ENCODE assay signal across 8 cellular contexts in the genomic region with DNA sequence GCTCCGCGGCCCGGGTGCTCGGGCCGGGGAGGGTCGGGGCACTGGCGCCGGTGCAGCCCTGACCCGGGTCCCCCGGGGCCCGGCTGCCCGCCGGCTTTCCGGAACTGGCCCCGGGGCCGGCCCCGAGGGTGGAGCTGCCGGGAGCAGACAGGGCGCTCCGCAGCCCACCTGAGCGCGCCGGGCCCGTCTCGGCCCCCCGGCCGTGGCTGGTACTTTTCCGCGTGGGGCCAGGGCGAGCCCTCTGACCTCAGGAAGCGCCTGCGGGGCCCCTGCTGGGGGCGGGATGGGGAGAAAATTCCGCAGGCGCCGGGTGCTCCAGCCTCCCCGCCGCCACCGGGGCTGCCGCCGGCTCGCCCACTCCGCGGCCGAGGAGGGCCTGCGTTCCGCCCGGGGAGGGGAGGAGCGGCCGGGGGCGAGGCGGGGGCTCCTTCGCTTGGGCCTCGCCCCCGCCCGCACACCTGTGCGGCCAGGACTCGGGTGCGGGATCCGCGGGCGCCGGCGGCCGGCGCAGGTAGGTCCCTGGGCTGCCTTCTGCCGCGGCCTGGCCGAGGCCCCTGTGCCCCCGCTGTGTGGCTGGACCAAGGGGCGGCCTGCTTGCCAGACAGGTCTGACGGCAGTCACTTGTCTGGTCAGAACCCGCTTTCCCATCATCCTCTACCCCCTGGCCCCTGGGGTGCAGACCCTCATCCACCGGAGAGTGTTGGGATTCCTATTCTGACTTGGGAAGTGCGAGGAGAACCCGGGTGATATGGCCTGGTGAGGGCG. TPM values are rescaled to one million over a fixed set of nuclear protein-coding genes. Genes with fewer than 3 reads are reported as not detected.
DNase-seq lines count a peak whose midpoint lies in the region; ATAC-seq, FAIRE-seq and TF ChIP-seq lines count a peak whose summit lies in the region.

No MANE protein-coding gene starts in this region.

- H3K27me3 Mint-ChIP-seq in T-helper 1 cell treated with Interleukin-12 subunit alpha and Interleukin-12 subunit beta and Interleukin-4 antibody, amounts not matched to agents 30 μg/mL and 1 μg/mL, for 36 hours (ENCODE audit: low read depth) = no peaks in the 10 kb centered on the region

- no peaks in the 10 kb centered on the region for H3K9me3 Mint-ChIP-seq in T-helper 1 cell treated with Interleukin-12 subunit alpha and Interleukin-12 subunit beta and Interleukin-4 antibody, amounts not matched to agents 30 μg/mL and 1 μg/mL, for 36 hours

- DNase-seq in AG20443 (ENCODE audit: low spot score) (peak; percentile 51), GM19239 (ENCODE audit: insufficient read length, low spot score) (peak; percentile 50), NCI-H1092 treated with DMSO at 0.1 percent for 48 hours (lab: John Stamatoyannopoulos, UW) (no peak), HTR-8/SVneo (ENCODE audit: insufficient read length, low spot score) (no peak)

- ATAC-seq in HG03442 (IDR thresholded peaks at IDR 0.05; ENCODE audit: unreplicated experiment) = no peak

- peak overlapping the region; percentile 64 for H3K9ac ChIP-seq in neural cell (ENCODE audit: low read length)

- no peak overlapping the region for H2AFZ ChIP-seq in neural cell (ENCODE audit: low read depth, low read length)

- H3K4me2 ChIP-seq in neural cell (ENCODE audit: low read length) = peak overlapping the region; percentile 78

- peak; percentile 35 for FAIRE-seq in GM19239 (lab: Jason Lieb, UNC)
- FAIRE-seq in HTR-8/SVneo (lab: Jason Lieb, UNC) = no peak

- peaks cover 67% of the 10 kb centered on the region for H3K36me3 Mint-ChIP-seq in T-helper 1 cell treated with Interleukin-12 subunit alpha and Interleukin-12 subunit beta and Interleukin-4 antibody, amounts not matched to agents 30 μg/mL and 1 μg/mL, for 36 hours (ENCODE audit: low read depth)

- H3K27ac Mint-ChIP-seq in T-helper 1 cell treated with Interleukin-12 subunit alpha and Interleukin-12 subunit beta and Interleukin-4 antibody, amounts not matched to agents 30 μg/mL and 1 μg/mL, for 36 hours = peak overlapping the region; percentile 90

- TF ChIP-seq RAD21 in neural cell (conservative IDR thresholded peaks at IDR 0.05) = no peak

- H3K36me3 ChIP-seq in esophagus (ENCODE audit: control insufficient read depth in 2 of 2, insufficient read depth in 2 of 2, low read length in 1 of 2) (peaks cover 0 to 12% of the 10 kb centered on the region in 2 donors), neural cell (ENCODE audit: insufficient read depth, low read length) (no peaks in the 10 kb centered on the region)

- 1% methylated on average over 24 to 77 of the region's 77 CpGs for whole genome bisulfite sequencing in esophagus, 2 donors

- H3K4me3 Mint-ChIP-seq in T-helper 1 cell treated with Interleukin-12 subunit alpha and Interleukin-12 subunit beta and Interleukin-4 antibody, amounts not matched to agents 30 μg/mL and 1 μg/mL, for 36 hours = peak overlapping the region; percentile 91

- H3K79me2 ChIP-seq in neural cell (replicated peaks; ENCODE audit: insufficient read depth, low read length) = peaks cover 9% of the 10 kb centered on the region

- H3K27me3 ChIP-seq in esophagus (ENCODE audit: control insufficient read depth in 1 of 2, insufficient read depth in 2 of 2, low read length in 2 of 2) = no peaks in the 10 kb centered on the region
- H3K27me3 ChIP-seq in neural cell (ENCODE audit: insufficient read depth, low read depth, low read length) = no peaks in the 10 kb centered on the region

- H3K4me1 ChIP-seq in esophagus (ENCODE audit: control insufficient read depth in 2 of 2, insufficient read depth in 2 of 2, low read length in 1 of 2) = peaks cover 11 to 23% of the 10 kb centered on the region in 2 donors

- H4K20me1 ChIP-seq in neural cell (ENCODE audit: insufficient read depth) = no peaks in the 10 kb centered on the region

- peaks cover 57% of the 10 kb centered on the region for H3K4me1 Mint-ChIP-seq in T-helper 1 cell treated with Interleukin-12 subunit alpha and Interleukin-12 subunit beta and Interleukin-4 antibody, amounts not matched to agents 30 μg/mL and 1 μg/mL, for 36 hours (ENCODE audit: low read depth)

- H3K27ac ChIP-seq in esophagus (ENCODE audit: low read depth in 2 of 2, low read length in 1 of 2) (peak overlapping the region; percentile 87 to 89), neural cell (ENCODE audit: low read length) (no peak overlapping the region)

- no peak for TF ChIP-seq EP300 in neural cell (conservative IDR thresholded peaks at IDR 0.05; ENCODE audit: poor library complexity, severe bottlenecking)

- peak overlapping the region; percentile 74 to 81 for H3K4me3 ChIP-seq in esophagus (ENCODE audit: low read depth in 1 of 2, low read length in 2 of 2)
- H3K4me3 ChIP-seq in neural cell (ENCODE audit: low read length) = peak overlapping the region; percentile 70

- H3F3A ChIP-seq in neural cell (ENCODE audit: insufficient read depth, low read length, poor library complexity, severe bottlenecking) = no peaks in the 10 kb centered on the region

- no peak for TF ChIP-seq CTCF in neural cell (IDR thresholded peaks at IDR 0.05; ENCODE audit: poor library complexity, severe bottlenecking)

- no peaks in the 10 kb centered on the region for H3K9me2 ChIP-seq in neural cell (ENCODE audit: insufficient read depth, low read length)

- H3K9me3 ChIP-seq in esophagus (ENCODE audit: control insufficient read depth in 2 of 2, insufficient read depth in 1 of 2, low read depth in 1 of 2, low read length in 1 of 2) (no peaks in the 10 kb centered on the region), neural cell (ENCODE audit: low read length) (no peaks in the 10 kb centered on the region)

TF ChIP-seq in neural cell, 6 proteins besides CTCF, POLR2A, EP300 and RAD21:
- TF ChIP-seq MXI1 (conservative IDR thresholded peaks at IDR 0.05; ENCODE audit: poor library complexity, severe bottlenecking) = no peak
- TF ChIP-seq POLR2AphosphoS5 (IDR thresholded peaks at IDR 0.05) = no peak
- TF ChIP-seq, protein P1, sequence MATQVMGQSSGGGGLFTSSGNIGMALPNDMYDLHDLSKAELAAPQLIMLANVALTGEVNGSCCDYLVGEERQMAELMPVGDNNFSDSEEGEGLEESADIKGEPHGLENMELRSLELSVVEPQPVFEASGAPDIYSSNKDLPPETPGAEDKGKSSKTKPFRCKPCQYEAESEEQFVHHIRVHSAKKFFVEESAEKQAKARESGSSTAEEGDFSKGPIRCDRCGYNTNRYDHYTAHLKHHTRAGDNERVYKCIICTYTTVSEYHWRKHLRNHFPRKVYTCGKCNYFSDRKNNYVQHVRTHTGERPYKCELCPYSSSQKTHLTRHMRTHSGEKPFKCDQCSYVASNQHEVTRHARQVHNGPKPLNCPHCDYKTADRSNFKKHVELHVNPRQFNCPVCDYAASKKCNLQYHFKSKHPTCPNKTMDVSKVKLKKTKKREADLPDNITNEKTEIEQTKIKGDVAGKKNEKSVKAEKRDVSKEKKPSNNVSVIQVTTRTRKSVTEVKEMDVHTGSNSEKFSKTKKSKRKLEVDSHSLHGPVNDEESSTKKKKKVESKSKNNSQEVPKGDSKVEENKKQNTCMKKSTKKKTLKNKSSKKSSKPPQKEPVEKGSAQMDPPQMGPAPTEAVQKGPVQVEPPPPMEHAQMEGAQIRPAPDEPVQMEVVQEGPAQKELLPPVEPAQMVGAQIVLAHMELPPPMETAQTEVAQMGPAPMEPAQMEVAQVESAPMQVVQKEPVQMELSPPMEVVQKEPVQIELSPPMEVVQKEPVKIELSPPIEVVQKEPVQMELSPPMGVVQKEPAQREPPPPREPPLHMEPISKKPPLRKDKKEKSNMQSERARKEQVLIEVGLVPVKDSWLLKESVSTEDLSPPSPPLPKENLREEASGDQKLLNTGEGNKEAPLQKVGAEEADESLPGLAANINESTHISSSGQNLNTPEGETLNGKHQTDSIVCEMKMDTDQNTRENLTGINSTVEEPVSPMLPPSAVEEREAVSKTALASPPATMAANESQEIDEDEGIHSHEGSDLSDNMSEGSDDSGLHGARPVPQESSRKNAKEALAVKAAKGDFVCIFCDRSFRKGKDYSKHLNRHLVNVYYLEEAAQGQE (IDR thresholded peaks at IDR 0.05; ENCODE audit: borderline replicate concordance) = no peak
- no peak for TF ChIP-seq TAF1 (IDR thresholded peaks at IDR 0.05; ENCODE audit: low read depth)
- TF ChIP-seq EZH2 (IDR thresholded peaks at IDR 0.05; ENCODE audit: borderline replicate concordance, insufficient read depth, low read length, poor library complexity, severe bottlenecking) = no peak
- TF ChIP-seq SMC3 (conservative IDR thresholded peaks at IDR 0.05; ENCODE audit: poor library complexity) = no peak
TF ChIP-seq in neural cell: peak in this region for 0.

RNA-seq across cellular contexts. Expression of a gene that starts 3.5 kb away (rescaled TPM):
- polyA plus RNA-seq in esophagus (10 to 100 TPM; 21.0 to 22.3 TPM), neural cell (2.9 and 4.3 TPM in 2 replicates)
- 6.9 and 8.0 TPM in 2 replicates for polyA minus RNA-seq in neural cell

RNA-seq across cellular contexts. Expression of a gene that starts 12.4 kb away (rescaled TPM):
- polyA plus RNA-seq in esophagus (1 to 10 TPM; 3.8 to 4.8 TPM), neural cell (not detected in 2 replicates)
- not detected in 2 replicates for polyA minus RNA-seq in neural cell

RNA-seq across cellular contexts. Expression of a gene that starts 31.2 kb away (rescaled TPM):
- polyA plus RNA-seq in esophagus (10 to 100 TPM; 15.8 to 22.1 TPM), neural cell (59.8 and 102 TPM in 2 replicates)
- polyA minus RNA-seq in neural cell = 41.4 and 48.9 TPM in 2 replicates

Comparison
In these comparisons a context has a peak if more than half of its experiments do, and no peak if none do; other contexts are left out.
1. DNase-seq: peak in AG20443 (single experiment) and GM19239 (single experiment); none in NCI-H1092 treated with DMSO at 0.1 percent for 48 hours (single experiment) and HTR-8/SVneo (single experiment).